Comparison of ENCODE assay signal across 16 cellular contexts in the genomic region with DNA sequence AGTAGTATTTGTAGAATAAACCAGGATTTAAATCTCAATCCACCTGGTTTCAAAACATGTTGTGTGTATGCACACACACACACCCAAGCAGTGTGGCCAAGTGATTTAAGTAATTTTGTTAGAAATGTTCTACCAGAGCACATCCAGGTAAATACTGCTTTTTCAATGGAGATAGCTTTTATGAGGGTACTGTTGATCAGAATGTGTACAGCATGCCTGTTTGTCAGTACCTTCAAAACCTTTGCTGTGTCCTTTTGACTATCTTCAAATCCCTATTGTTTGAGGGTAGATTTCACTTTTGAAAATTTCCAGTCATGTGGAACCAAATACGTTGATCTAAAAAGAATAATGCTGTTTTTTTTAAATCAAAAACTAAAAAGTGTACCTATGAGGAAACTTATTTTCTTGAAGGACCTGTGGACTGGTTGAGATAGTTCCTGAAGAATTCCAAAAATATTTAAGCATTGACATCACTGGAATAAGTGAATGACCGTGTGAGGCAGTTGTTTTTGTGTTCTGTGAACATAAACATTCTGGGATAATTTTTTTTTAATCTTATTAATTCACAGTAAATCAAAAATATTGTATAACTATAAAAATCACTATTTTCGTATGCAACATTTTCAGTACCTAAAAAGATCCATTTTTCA.
DNase-seq lines count a peak whose midpoint lies in the region; ATAC-seq, FAIRE-seq and TF ChIP-seq lines count a peak whose summit lies in the region.
"Had no signal": no experiment of that assay in that cellular context is flagged by ENCODE, and none has a peak within 500 bp of the region (broad histone marks: within the 10 kb centered on the region; RNA-seq: fewer than 3 reads in every experiment).

No MANE protein-coding gene starts in this region.

- no peak for TF ChIP-seq CTCF in adrenal gland (IDR thresholded peaks at IDR 0.05)
- no peak for TF ChIP-seq CTCF in kidney (IDR thresholded peaks at IDR 0.05; ENCODE audit: borderline replicate concordance, extremely low read depth, insufficient read depth)

- H3K4me1 ChIP-seq in adrenal gland (replicated peaks in 1 of 2) = peaks cover 9 to 25% of the 10 kb centered on the region in 2 donors
- peaks cover 0 to 3% of the 10 kb centered on the region in 2 donors for H3K4me1 ChIP-seq in kidney (ENCODE audit: control insufficient read depth in 1 of 2, insufficient read depth in 1 of 2, low read depth in 1 of 2, low read length in 2 of 2)
- peaks cover 32% of the 10 kb centered on the region for H3K4me1 ChIP-seq in skeletal muscle satellite cell (ENCODE audit: control insufficient read depth, insufficient read depth, low read length)
- H3K4me1 ChIP-seq: Peyer's patch had no signal

- no peak for TF ChIP-seq POLR2A in adrenal gland (IDR thresholded peaks at IDR 0.05)

- no peak for FAIRE-seq in kidney (lab: Jason Lieb, UNC)

- no peak for ATAC-seq in GM18502 (IDR thresholded peaks at IDR 0.05; ENCODE audit: poor library complexity, unreplicated experiment)

- intact Hi-C loops in adrenal gland (cut with DNase I) (no loop called here), kidney (cut with DNase I) (no loop called here)

- peak overlapping the region in 3 of 5 donors; percentile 25 to 46 (median 28) for H3K27ac ChIP-seq in adrenal gland
- peak overlapping the region; percentile 3 to 30 for H3K27ac ChIP-seq in kidney (ENCODE audit: low read depth in 2 of 2, low read length in 2 of 2)
- H3K27ac ChIP-seq: cardiac muscle cell had no signal

- DNase-seq in EL (peak; percentile 55), adrenal gland (no peak), kidney (no peak), NCI-H1436 treated with DMSO at 0.1 percent for 48 hours (lab: John Stamatoyannopoulos, UW) (no peak), NCI-H2081 treated with DMSO at 0.1 percent for 48 hours (lab: John Stamatoyannopoulos, UW) (no peak)
- no peak for DNase-seq in activated CD8-positive, alpha-beta memory T cell treated with anti-CD3 and anti-CD28 coated beads for 24 hours
- DNase-seq: activated CD4-positive, alpha-beta T cell treated with anti-CD3 and anti-CD28 coated beads for 4 hours; H7; naive B cell; NCI-H510A; spleen; T-helper 1 cell had no signal

- 92 to 96% (median 93%) methylated on average over 3 of the region's 3 CpGs for WGBS in adrenal gland, 4 donors

- H3K9me3 ChIP-seq in adrenal gland (replicated peaks in 1 of 3) (peaks cover 0 to 11% (median 0%) of the 10 kb centered on the region in 3 donors), kidney (ENCODE audit: control insufficient read depth in 1 of 2, low read length in 2 of 2) (no peaks in the 10 kb centered on the region), skeletal muscle satellite cell (replicated peaks; ENCODE audit: low read length) (no peaks in the 10 kb centered on the region)
- H3K9me3 ChIP-seq: Peyer's patch, spleen had no signal

- H3K36me3 ChIP-seq in adrenal gland (replicated peaks in 1 of 2) (peaks cover 0 to 3% of the 10 kb centered on the region in 2 donors), kidney (ENCODE audit: control insufficient read depth in 1 of 2, insufficient read depth in 2 of 2, low read length in 2 of 2) (no peaks in the 10 kb centered on the region), skeletal muscle satellite cell (ENCODE audit: insufficient read depth, low read length) (no peaks in the 10 kb centered on the region)
- H3K36me3 ChIP-seq: cardiac muscle cell had no signal

- no peak overlapping the region for H3K4me3 ChIP-seq in adrenal gland
- H3K4me3 ChIP-seq in kidney (ENCODE audit: low read length in 2 of 2) = no peak overlapping the region
- no peak overlapping the region for H3K4me3 ChIP-seq in skeletal muscle satellite cell (ENCODE audit: low read length)
- H3K4me3 ChIP-seq: cardiac muscle cell, Peyer's patch, spleen had no signal

- H3K27me3 ChIP-seq in adrenal gland = no peaks in the 10 kb centered on the region
- no peaks in the 10 kb centered on the region for H3K27me3 ChIP-seq in skeletal muscle satellite cell (ENCODE audit: control insufficient read depth, insufficient read depth, low read length)
- H3K27me3 ChIP-seq: cardiac muscle cell, Peyer's patch, spleen had no signal

- no peak overlapping the region for H3K9ac ChIP-seq in kidney (ENCODE audit: low read length in 2 of 2)
- peak overlapping the region; percentile 32 for H3K9ac ChIP-seq in skeletal muscle satellite cell (ENCODE audit: low read depth, low read length)

- peak overlapping the region; percentile 35 for H3K4me2 ChIP-seq in skeletal muscle satellite cell (ENCODE audit: low read length)
